21 cellular contexts compared by ENCODE assay signal in genomic region chr1:156407760-156408159, GRCh38. TPM values are rescaled to one million over a fixed set of nuclear protein-coding genes. Genes with fewer than 3 reads are reported as not detected.
DNase-seq lines count a peak whose midpoint lies in the region; FAIRE-seq and TF ChIP-seq lines count a peak whose summit lies in the region.
"Had no signal": no experiment of that assay in that cellular context is flagged by ENCODE, and none has a peak within 500 bp of the region (broad histone marks: within the 10 kb centered on the region; RNA-seq: fewer than 3 reads in every experiment).

No MANE protein-coding gene starts in this region.

- no peak for TF ChIP-seq RAD21 in H1 (IDR thresholded peaks at IDR 0.05 in 1 of 2, conservative IDR thresholded peaks at IDR 0.05 in 1 of 2; ENCODE audit: low read depth in 2 of 2, low read length in 2 of 2)

- H3K27ac ChIP-seq in H1 (ENCODE audit: low read depth, low read length) = no peak overlapping the region
- H3K27ac ChIP-seq in spleen = no peak overlapping the region
- H3K27ac ChIP-seq: C4-2B, GM23248 had no signal

- H3K79me2 ChIP-seq in H1 (ENCODE audit: control insufficient read depth in 1 of 2, insufficient read depth in 2 of 2, low read length in 2 of 2) = no peaks in the 10 kb centered on the region

- WGBS in H1 (ENCODE audit: extremely low coverage in 1 of 2, insufficient coverage in 1 of 2, insufficient read length in 1 of 2, insufficient replicate concordance in 2 of 2, low coverage in 1 of 2, low lambda C conversion rate in 2 of 2, missing lambda C conversion rate in 1 of 2), 2 experiments = 86% methylated on average over 10 of the region's 10 CpGs; no CpG with 5 or more reads in 1 of the 2 experiments
- WGBS in spleen, 5 donors = 71 to 81% (median 80%) methylated on average over 7 to 10 of the region's 10 CpGs

- H3K27me3 ChIP-seq in H1 (replicated peaks in 1 of 4; ENCODE audit: control insufficient read depth in 3 of 4, extremely low read depth in 1 of 4, insufficient read depth in 3 of 4, low read length in 3 of 4) (peaks cover 0 to 2% (median 0%) of the 10 kb centered on the region in 4 experiments; a peak in 3 of 7 replicates), spleen (replicated peaks in 1 of 7) (peaks cover 0 to 96% (median 3%) of the 10 kb centered on the region in 7 donors)

- no peak overlapping the region for H4K91ac ChIP-seq in H1 (replicated peaks; ENCODE audit: insufficient read length, low read length)

- H3K27me3 Mint-ChIP-seq in brain = peaks cover 6% of the 10 kb centered on the region

- no peak overlapping the region for H4K8ac ChIP-seq in H1 (ENCODE audit: extremely low read depth, insufficient read depth, low read length)

- H3K4me2 ChIP-seq in H1 (ENCODE audit: insufficient read depth in 1 of 2, low read depth in 2 of 2, low read length in 2 of 2) = no peak overlapping the region

- H3K4ac ChIP-seq in H1 (replicated peaks; ENCODE audit: insufficient read length, low read depth, low read length) = no peak overlapping the region

- H4K20me1 ChIP-seq in H1 (replicated peaks in 1 of 2; ENCODE audit: control insufficient read depth in 1 of 2, insufficient read depth in 2 of 2, low read length in 2 of 2) = no peaks in the 10 kb centered on the region

- POLR2A ChIA-PET in H1 (lab: Charles Lee; ENCODE audit: partially characterized antibody) = interaction anchor here (1.0 kb wide), 1 partner anchor 12 kb away, joined by 4 read pairs; no protein-coding TSS in a partner anchor

- H3K56ac ChIP-seq in H1 (replicated peaks; ENCODE audit: insufficient read length, low read depth, low read length) = no peak overlapping the region

- H3K4me3 ChIP-seq in H1 (ENCODE audit: extremely low read depth in 1 of 4, insufficient read depth in 2 of 4, low read depth in 3 of 4, low read length in 4 of 4) = no peak overlapping the region
- no peak overlapping the region for H3K4me3 ChIP-seq in spleen
- H3K4me3 ChIP-seq: GM23248 had no signal

- H3K36me3 Mint-ChIP-seq in brain = peaks cover 41% of the 10 kb centered on the region

- H3K4me1 ChIP-seq in H1 (replicated peaks in 1 of 4; ENCODE audit: control insufficient read depth in 3 of 4, insufficient read depth in 4 of 4, low read length in 3 of 4) (peaks cover 0 to 9% (median 2%) of the 10 kb centered on the region in 4 experiments; a peak in 5 of 7 replicates), spleen (no peaks in the 10 kb centered on the region)

- H3K9ac ChIP-seq in H1 (replicated peaks in 1 of 4; ENCODE audit: extremely low read depth in 1 of 4, low read depth in 3 of 4, low read length in 3 of 4) = no peak overlapping the region
- H3K9ac ChIP-seq: GM23248 had no signal

- TF ChIP-seq POLR2A in H1 (IDR thresholded peaks at IDR 0.05; ENCODE audit: control extremely low read depth in 1 of 2, low read depth in 2 of 2, low read length in 2 of 2) (no peak), spleen (IDR thresholded peaks at IDR 0.05) (no peak)

- intact Hi-C loops in spleen (cut with DNase I; ENCODE audit: low total_unique reads) = no loop called here

- H3K23me2 ChIP-seq in H1 (ENCODE audit: low read depth, low read length) = no peaks in the 10 kb centered on the region

- H3K36me3 ChIP-seq in H1 (ENCODE audit: control insufficient read depth in 2 of 4, insufficient read depth in 4 of 4, low read length in 3 of 4) = no peaks in the 10 kb centered on the region
- H3K36me3 ChIP-seq in spleen = no peaks in the 10 kb centered on the region

- no peak overlapping the region for H2AFZ ChIP-seq in H1 (ENCODE audit: low read length)
- H2AFZ ChIP-seq: GM23248 had no signal

- H2BK5ac ChIP-seq in H1 (ENCODE audit: low read depth, low read length) = no peak overlapping the region

- 0 out of 2 replicates have a peak overlapping the region, but pooled peaks have one; percentile 29 for H2BK15ac ChIP-seq in H1 (ENCODE audit: low read length)

- H3K4me3 Mint-ChIP-seq in brain = peak overlapping the region; percentile 11 to 80 (median 60)
- H3K4me3 Mint-ChIP-seq: CD4-positive, alpha-beta T cell had no signal

- H2BK12ac ChIP-seq in H1 (ENCODE audit: low read depth, low read length) = no peak overlapping the region

- no peak for TF ChIP-seq EP300 in H1 (IDR thresholded peaks at IDR 0.05; ENCODE audit: borderline replicate concordance in 1 of 2, low read depth in 2 of 2, low read length in 2 of 2)

- peak overlapping the region; percentile 62 to 99 (median 98) for H3K27ac Mint-ChIP-seq in brain
- H3K27ac Mint-ChIP-seq: CD4-positive, alpha-beta T cell had no signal

- H3K4me1 Mint-ChIP-seq in brain = peaks cover 81% of the 10 kb centered on the region

- H2BK120ac ChIP-seq in H1 (replicated peaks; ENCODE audit: low read depth, low read length) = no peak overlapping the region

- H2AK5ac ChIP-seq in H1 (ENCODE audit: low read depth, low read length) = no peak overlapping the region

- no peaks in the 10 kb centered on the region for H3K9me3 ChIP-seq in H1 (ENCODE audit: insufficient read depth in 2 of 2, low read depth in 1 of 2, low read length in 1 of 2)
- no peaks in the 10 kb centered on the region for H3K9me3 ChIP-seq in spleen
- H3K9me3 ChIP-seq: Caco-2 had no signal

- H3K9me3 Mint-ChIP-seq in brain = peaks cover 0 to 6% (median 2%) of the 10 kb centered on the region in 5 experiments
- H3K9me3 Mint-ChIP-seq: CD4-positive, alpha-beta T cell had no signal

- TF ChIP-seq CTCF in brain (conservative IDR thresholded peaks at IDR 0.05) = no peak
- TF ChIP-seq CTCF in H1 (IDR thresholded peaks at IDR 0.05; ENCODE audit: control extremely low read depth in 1 of 3, insufficient read depth in 1 of 3, low read depth in 1 of 3, low read length in 3 of 3) = no peak
- TF ChIP-seq CTCF in spleen (IDR thresholded peaks at IDR 0.05 in 8 of 11, conservative IDR thresholded peaks at IDR 0.05 in 3 of 11) = no peak

- no peak for FAIRE-seq in H1 (lab: Jason Lieb, UNC)
- FAIRE-seq: D721Med, G401.6, GM12891, GM18507, H54 had no signal

- no peak overlapping the region for H3K14ac ChIP-seq in H1 (ENCODE audit: insufficient read length)

- no peak overlapping the region for H4K5ac ChIP-seq in H1 (ENCODE audit: insufficient read length, low read depth, low read length)

- no peak overlapping the region for H3K23ac ChIP-seq in H1 (ENCODE audit: insufficient read length)

- no peak for DNase-seq in H1 (ENCODE audit: low read depth in 1 of 2, low spot score in 2 of 2)
- peak; percentile 30 for DNase-seq in spleen
- no peak for DNase-seq in activated T-cell treated with anti-CD3 and anti-CD28 coated beads for 4 hours
- DNase-seq in hypothalamus (lab: John Stamatoyannopoulos, UW) = no peak
- DNase-seq in germinal center (ENCODE audit: low spot score) = no peak
- DNase-seq: ACHN; AML-193; Caco-2; CD4-positive, alpha-beta T cell; GM23248; HCEC 1CT had no signal

- no peak overlapping the region for H2BK20ac ChIP-seq in H1 (ENCODE audit: low read length)

- H3K79me1 ChIP-seq in H1 (ENCODE audit: low read depth, low read length) = no peaks in the 10 kb centered on the region

- H3K18ac ChIP-seq in H1 (ENCODE audit: extremely low read depth, low read length) = no peak overlapping the region

- CTCF ChIA-PET in H1 (lab: Charles Lee; ENCODE audit: partially characterized antibody) = interaction anchor here (1.1 to 16.8 kb wide), 5 partner anchors 15 to 53 kb away, joined by 3 to 517 read pairs (median 6); no protein-coding TSS in a partner anchor

TF ChIP-seq in H1, 55 proteins besides CTCF, POLR2A, EP300 and RAD21:
- TF ChIP-seq NRF1 (IDR thresholded peaks at IDR 0.05; ENCODE audit: low read depth, low read length) (no peak), SAP30 (IDR thresholded peaks at IDR 0.05; ENCODE audit: insufficient read depth, insufficient replicate concordance, low read length) (no peak), CTBP2 (IDR thresholded peaks at IDR 0.05; ENCODE audit: borderline replicate concordance, insufficient read depth, insufficient read length, low read length) (no peak), CREB1 (IDR thresholded peaks at IDR 0.05) (no peak), JUN (IDR thresholded peaks at IDR 0.05; ENCODE audit: low read depth, low read length) (no peak), SUZ12 (IDR thresholded peaks at IDR 0.05; ENCODE audit: low read length) (no peak), HDAC2 (IDR thresholded peaks at IDR 0.05; ENCODE audit: borderline replicate concordance in 1 of 2, low read depth in 2 of 2, low read length in 2 of 2) (no peak), KDM4A (IDR thresholded peaks at IDR 0.05; ENCODE audit: low read depth, low read length, severe bottlenecking) (no peak)
TF ChIP-seq in H1: peak in this region for 0.

RNA-seq across cellular contexts. Expression of gene RHBG, which starts 38.7 kb away (rescaled TPM):
- polyA plus RNA-seq in brain (ENCODE audit: insufficient read depth, low read depth, low replicate concordance) = not detected
- 2.2 and 2.6 TPM in 2 replicates for total RNA-seq in H1 (2021; fragmentation: NEBNext Ultra II Directional; extraction: Animal tissue kit (Norgen Biotek cat#: 25700))
- polyA plus RNA-seq in H1 (2011; rRNA removed) = 2.7 and 3.1 TPM in 2 replicates
- 2.7 TPM for polyA plus RNA-seq in H1 (2011; cell fraction: cytosol; rRNA removed)
- polyA plus RNA-seq in H1 (2011; cell fraction: nucleus; rRNA removed) = 6.5 TPM
- 1.9 to 2.4 TPM (median 2.1 TPM) in 4 replicates for polyA plus RNA-seq in H1 (2012, experiment 1 of 2)
- 0.92 TPM for polyA plus RNA-seq in H1 (2012, experiment 2 of 2)
- polyA plus RNA-seq in H1 (2013, experiment 1 of 2) = 2.1 TPM
- 1.7 TPM for polyA plus RNA-seq in H1 (2013, experiment 2 of 2)
- polyA minus RNA-seq in H1 (2011; rRNA and poly(A)+ RNA removed) = 1.2 and 1.5 TPM in 2 replicates
- 2.1 TPM for polyA minus RNA-seq in H1 (2011; cell fraction: cytosol; rRNA and poly(A)+ RNA removed)
- 5.1 TPM for polyA minus RNA-seq in H1 (2011; cell fraction: nucleus; rRNA and poly(A)+ RNA removed)
- 1 to 10 TPM in 1 of 7 donors, under 1 TPM in 1, not detected in 5; 0.67 to 1.4 TPM for total RNA-seq in spleen
- polyA plus RNA-seq in spleen = under 1 TPM; 0.05 to 0.38 (median 0.13) TPM
- total RNA-seq: A172; CD4-positive, alpha-beta T cell; GM23248; HT-29 had no signal
- polyA plus RNA-seq: BJ, GM23248 had no signal
